In genomic region chr4:82381661-82382284, GRCh38 we compare ENCODE assay signal across 24 cellular contexts. TPM values are rescaled to one million over a fixed set of nuclear protein-coding genes. Genes with fewer than 3 reads are reported as not detected.
A peak's percentile ranks its signal among the peaks of the same experiment; 100 is the strongest.
DNase-seq lines count a peak whose midpoint lies in the region; ATAC-seq and TF ChIP-seq lines count a peak whose summit lies in the region.
"Had no signal": no experiment of that assay in that cellular context is flagged by ENCODE, and none has a peak within 500 bp of the region (broad histone marks: within the 10 kb centered on the region; RNA-seq: fewer than 3 reads in every experiment).

No MANE protein-coding gene starts in this region.

- no peak overlapping the region for H3K27ac Mint-ChIP-seq in activated naive CD4-positive, alpha-beta T cell treated with anti-CD3 and anti-CD28 coated beads, Interleukin-2, amount 50 U/mL, for 72 hours
- no peak overlapping the region for H3K27ac Mint-ChIP-seq in stimulated activated naive B cell treated with anti-CD40 and anti-IgM and Interleukin-4, amounts not matched to agents 10 μg/mL and 1 μg/mL and 100 μg/mL, for 72 hours

- peaks cover 7% of the 10 kb centered on the region for H3K79me2 ChIP-seq in hepatocyte

- H3K36me3 Mint-ChIP-seq in activated naive CD4-positive, alpha-beta T cell treated with anti-CD3 and anti-CD28 coated beads, Interleukin-2, amount 50 U/mL, for 72 hours = peaks cover 0 to 14% of the 10 kb centered on the region in 2 donors
- peaks cover 23 to 37% of the 10 kb centered on the region in 2 donors for H3K36me3 Mint-ChIP-seq in stimulated activated naive B cell treated with anti-CD40 and anti-IgM and Interleukin-4, amounts not matched to agents 10 μg/mL and 1 μg/mL and 100 μg/mL, for 72 hours

- H3K36me3 ChIP-seq in hepatocyte (replicated peaks; ENCODE audit: insufficient read depth, low read depth) = no peaks in the 10 kb centered on the region
- H3K36me3 ChIP-seq: esophagus squamous epithelium, upper lobe of right lung had no signal

- no peak for DNase-seq in activated naive CD4-positive, alpha-beta T cell treated with anti-CD3 and anti-CD28 coated beads, Interleukin-2, amount 50 U/mL, for 72 hours (ENCODE audit: low spot score in 2 of 2)
- no peak for DNase-seq in activated naive CD4-positive, alpha-beta T cell treated with Interleukin-2 at 50 U/mL for 16 hours
- DNase-seq in MV-4-11 (lab: John Stamatoyannopoulos, UW) (peak; percentile 60), Right ventricle myocardium superior (no peak), hepatocyte (ENCODE audit: low spot score) (no peak), NCI-H1092 (lab: John Stamatoyannopoulos, UW) (no peak), foreskin melanocyte (no peak)
- no peak for DNase-seq in stimulated activated naive B cell treated with anti-CD40 and anti-IgM and Interleukin-4, amounts not matched to agents 10 μg/mL and 1 μg/mL and 100 μg/mL, for 72 hours
- DNase-seq: activated CD4-positive, alpha-beta T cell treated with anti-CD3 and anti-CD28 coated beads, Interleukin-2, amount 50 U/mL, for 1 hour; activated CD8-positive, alpha-beta memory T cell treated with anti-CD3 and anti-CD28 coated beads, Interleukin-2, amount 50 U/mL, for 48 hours; activated gamma-delta T cell treated with Interleukin-2 at 50 U/mL for 16 hours; C1 segment of cervical spinal cord; Caco-2; cortex of kidney; esophagus squamous epithelium; Kasumi-1; kidney; NCI-H1105 treated with DMSO at 0.1 percent for 48 hours; NCI-H2029 treated with DMSO at 0.1 percent for 48 hours; NCI-H82; upper lobe of right lung had no signal

- no peak overlapping the region for H3K4me3 ChIP-seq in hepatocyte
- H3K4me3 ChIP-seq: esophagus squamous epithelium, upper lobe of right lung had no signal

- H3K4me1 ChIP-seq in hepatocyte (ENCODE audit: insufficient read depth) = no peaks in the 10 kb centered on the region
- H3K4me1 ChIP-seq: Caco-2, upper lobe of right lung had no signal

- H3K27me3 ChIP-seq in hepatocyte = no peaks in the 10 kb centered on the region
- H3K27me3 ChIP-seq: esophagus squamous epithelium, upper lobe of right lung had no signal

- TF ChIP-seq CTCF in hepatocyte (IDR thresholded peaks at IDR 0.05; ENCODE audit: poor library complexity) = no peak

- peaks cover 10 to 16% of the 10 kb centered on the region in 2 donors for H3K4me1 Mint-ChIP-seq in stimulated activated naive B cell treated with anti-CD40 and anti-IgM and Interleukin-4, amounts not matched to agents 10 μg/mL and 1 μg/mL and 100 μg/mL, for 72 hours

- no peaks in the 10 kb centered on the region for H4K20me1 ChIP-seq in hepatocyte (ENCODE audit: insufficient read depth, poor library complexity, severe bottlenecking)

- intact Hi-C loops in Right ventricle myocardium superior (cut with DNase I) = no loop called here

- no peak overlapping the region for H2AFZ ChIP-seq in hepatocyte

- 82% methylated on average over 2 of the region's 2 CpGs for WGBS in hepatocyte (ENCODE audit: low lambda C conversion rate, missing lambda C conversion rate)

- H3K27ac ChIP-seq in hepatocyte = no peak overlapping the region
- H3K27ac ChIP-seq: esophagus squamous epithelium, HL-60, upper lobe of right lung had no signal

- peak; percentile 38 to 64 for ATAC-seq in activated naive CD4-positive, alpha-beta T cell treated with anti-CD3 and anti-CD28 coated beads, Interleukin-2, amount 50 U/mL, for 72 hours
- peak; percentile 54 for ATAC-seq in Right ventricle myocardium superior (ENCODE audit: poor library complexity)
- peak; percentile 12 to 31 for ATAC-seq in stimulated activated naive B cell treated with anti-CD40 and anti-IgM and Interleukin-4, amounts not matched to agents 10 μg/mL and 1 μg/mL and 100 μg/mL, for 72 hours (replicated peaks)
- ATAC-seq: sciatic nerve had no signal

- H3K4me3 Mint-ChIP-seq in stimulated activated naive B cell treated with anti-CD40 and anti-IgM and Interleukin-4, amounts not matched to agents 10 μg/mL and 1 μg/mL and 100 μg/mL, for 72 hours = no peak overlapping the region
- H3K4me3 Mint-ChIP-seq: neural crest cell had no signal

- H3K9me2 ChIP-seq in hepatocyte (replicated peaks; ENCODE audit: insufficient read depth) = no peaks in the 10 kb centered on the region

- peaks cover 0 to 10% of the 10 kb centered on the region in 2 donors for H3K9me3 Mint-ChIP-seq in activated naive CD4-positive, alpha-beta T cell treated with anti-CD3 and anti-CD28 coated beads, Interleukin-2, amount 50 U/mL, for 72 hours
- peaks cover 6 to 9% of the 10 kb centered on the region in 2 donors for H3K9me3 Mint-ChIP-seq in stimulated activated naive B cell treated with anti-CD40 and anti-IgM and Interleukin-4, amounts not matched to agents 10 μg/mL and 1 μg/mL and 100 μg/mL, for 72 hours

- H3K4me2 ChIP-seq in hepatocyte = no peak overlapping the region

- no peaks in the 10 kb centered on the region for H3K27me3 Mint-ChIP-seq in stimulated activated naive B cell treated with anti-CD40 and anti-IgM and Interleukin-4, amounts not matched to agents 10 μg/mL and 1 μg/mL and 100 μg/mL, for 72 hours

- no peaks in the 10 kb centered on the region for H3K9me3 ChIP-seq in hepatocyte (ENCODE audit: low read depth)
- H3K9me3 ChIP-seq: Caco-2, upper lobe of right lung had no signal

RNA-seq across cellular contexts. Expression of gene HNRNPD, which starts 8.0 kb away (rescaled TPM):
- total RNA-seq in activated naive CD4-positive, alpha-beta T cell treated with anti-CD3 and anti-CD28 coated beads, Interleukin-2, amount 50 U/mL, for 72 hours = 100 to 1,000 TPM; 260 to 462 TPM
- 110 TPM for total RNA-seq in Right ventricle myocardium superior
- 54.0 and 58.4 TPM in 2 replicates for total RNA-seq in hepatocyte
- polyA plus RNA-seq in hepatocyte = 231 and 263 TPM in 2 replicates

RNA-seq across cellular contexts. Expression of gene HNRNPDL, which starts 48.5 kb away (rescaled TPM):
- total RNA-seq in activated naive CD4-positive, alpha-beta T cell treated with anti-CD3 and anti-CD28 coated beads, Interleukin-2, amount 50 U/mL, for 72 hours = 100 to 1,000 TPM; 166 to 309 TPM
- total RNA-seq in Right ventricle myocardium superior = 104 TPM
- 268 and 272 TPM in 2 replicates for total RNA-seq in hepatocyte
- polyA plus RNA-seq in hepatocyte = 170 and 187 TPM in 2 replicates

RNA-seq across cellular contexts. Expression of gene ENOPH1, which starts 48.6 kb away (rescaled TPM):
- total RNA-seq in activated naive CD4-positive, alpha-beta T cell treated with anti-CD3 and anti-CD28 coated beads, Interleukin-2, amount 50 U/mL, for 72 hours = 10 to 100 TPM; 43.7 to 62.2 TPM
- total RNA-seq in Right ventricle myocardium superior (12.8 TPM), hepatocyte (51.9 and 59.6 TPM in 2 replicates)
- 27.4 and 35.9 TPM in 2 replicates for polyA plus RNA-seq in hepatocyte
